ENCODE assay signal across 22 cellular contexts in genomic region chr2:166074011-166074410, GRCh38. TPM values are rescaled to one million over a fixed set of nuclear protein-coding genes. Genes with fewer than 3 reads are reported as not detected.
"Had no signal": no experiment of that assay in that cellular context is flagged by ENCODE, and none has a peak within 500 bp of the region (broad histone marks: within the 10 kb centered on the region; RNA-seq: fewer than 3 reads in every experiment).

No MANE protein-coding gene starts in this region.

- H3K9me3 ChIP-seq: MG63 had no signal

- H3K27me3 ChIP-seq: MG63 had no signal

- H3K4me3 ChIP-seq: MG63 had no signal

- H3K36me3 ChIP-seq: MG63 had no signal

- DNase-seq: Karpas-422, Kasumi-1, MM.1S, MV-4-11, NCI-H1048, NCI-H1092, NCI-H1092 treated with DMSO at 0.1 percent for 48 hours, NCI-H1694 treated with DMSO at 0.1 percent for 48 hours, NCI-H187, NCI-H187 treated with DMSO at 0.1 percent for 48 hours, NCI-H1930, NCI-H2029, NCI-H2029 treated with DMSO at 0.1 percent for 48 hours, NCI-H2107, NCI-H2227 treated with DMSO at 0.1 percent for 48 hours, NCI-H226, NCI-H345, NCI-H510A, NCI-H510A treated with DMSO at 0.1 percent for 48 hours had no signal

RNA-seq across cellular contexts. Expression of gene SCN1A, which starts 53.8 kb away (rescaled TPM):
- total RNA-seq: M059J, MCF 10A had no signal
